1 cellular context compared by ENCODE assay signal in genomic region chr6:116393430-116393829, GRCh38.
TF ChIP-seq lines count a peak whose summit lies in the region.

No MANE protein-coding gene starts in this region.

TF ChIP-seq in GM12878, 131 proteins besides CTCF, POLR2A, EP300 and RAD21 (continued from another document):
- TF ChIP-seq ZNF592 (IDR thresholded peaks at IDR 0.05) (no peak), HSF1 (IDR thresholded peaks at IDR 0.05; ENCODE audit: low read depth, low read length) (no peak), IRF5 (IDR thresholded peaks at IDR 0.05; ENCODE audit: borderline replicate concordance) (no peak), MYB (IDR thresholded peaks at IDR 0.05; ENCODE audit: borderline replicate concordance, low read depth, low read length) (no peak), MEF2A (IDR thresholded peaks at IDR 0.05; ENCODE audit: insufficient read depth, low read depth, low read length) (no peak), HDGF (IDR thresholded peaks at IDR 0.05) (no peak), BRCA1 (IDR thresholded peaks at IDR 0.05; ENCODE audit: low read depth, low read length) (no peak), LARP7 (IDR thresholded peaks at IDR 0.05) (no peak)
